In genomic region chr3:139258276-139258675, GRCh38 we compare ENCODE assay signal across 8 cellular contexts.
"Had no signal": no experiment of that assay in that cellular context is flagged by ENCODE, and none has a peak within 500 bp of the region (broad histone marks: within the 10 kb centered on the region; RNA-seq: fewer than 3 reads in every experiment).

No MANE protein-coding gene starts in this region.

- H3K27ac ChIP-seq: GM23248 had no signal

- H3K4me3 ChIP-seq: GM23248, HAP-1, K562 had no signal

- DNase-seq: GM23248, GOT3, H7, HFFc6, IMR-90 had no signal

- H3K27ac Mint-ChIP-seq: HFFc6 had no signal

- H3K4me3 Mint-ChIP-seq: HFFc6 had no signal

- H3K9me3 Mint-ChIP-seq: HFFc6 had no signal

- H3K36me3 ChIP-seq: HAP-1 had no signal

- H3K4me1 ChIP-seq: HAP-1 had no signal

- H3K9me3 ChIP-seq: HAP-1 had no signal

- ATAC-seq: HCT116, K562 had no signal
